In genomic region chr16:11297492-11298142, GRCh38 we compare ENCODE assay signal across 8 cellular contexts. TPM values are rescaled to one million over a fixed set of nuclear protein-coding genes. Genes with fewer than 3 reads are reported as not detected.
DNase-seq lines count a peak whose midpoint lies in the region; ATAC-seq and TF ChIP-seq lines count a peak whose summit lies in the region.

No MANE protein-coding gene starts in this region.

- peak; percentile 84 for ATAC-seq in GM18909 (IDR thresholded peaks at IDR 0.05; ENCODE audit: poor library complexity, unreplicated experiment)
- peak; percentile 68 for ATAC-seq in HG03108 (IDR thresholded peaks at IDR 0.05; ENCODE audit: unreplicated experiment)
- peak; percentile 93 for ATAC-seq in stimulated activated naive CD8-positive, alpha-beta T cell treated with anti-CD3 and anti-CD28 coated beads, Interleukin-15, amount 100 ng/mL, for 72 hours

- TF ChIP-seq POLR2A in esophagus muscularis mucosa (IDR thresholded peaks at IDR 0.05; ENCODE audit: low read depth) = no peak

- peak overlapping the region; percentile 17 for H3K4me3 ChIP-seq in AG10803 (ENCODE audit: low read length)
- peak overlapping the region; percentile 31 to 45 (median 36) for H3K4me3 ChIP-seq in esophagus muscularis mucosa

- no peaks in the 10 kb centered on the region for H3K9me3 Mint-ChIP-seq in nephron progenitor cell
- H3K9me3 Mint-ChIP-seq in stimulated activated naive CD8-positive, alpha-beta T cell treated with anti-CD3 and anti-CD28 coated beads, Interleukin-15, amount 100 ng/mL, for 72 hours = no peaks in the 10 kb centered on the region

- no peaks in the 10 kb centered on the region for H3K27me3 ChIP-seq in esophagus muscularis mucosa

- no peaks in the 10 kb centered on the region for H3K36me3 Mint-ChIP-seq in nephron progenitor cell (ENCODE audit: low read depth)

- H3K4me1 Mint-ChIP-seq in nephron progenitor cell = peaks cover 32% of the 10 kb centered on the region
- peaks cover 55% of the 10 kb centered on the region for H3K4me1 Mint-ChIP-seq in stimulated activated naive CD8-positive, alpha-beta T cell treated with anti-CD3 and anti-CD28 coated beads, Interleukin-15, amount 100 ng/mL, for 72 hours

- DNase-seq in AG10803 (ENCODE audit: low read depth) (peak; percentile 68), NOMO-1 (lab: John Stamatoyannopoulos, UW; ENCODE audit: unreplicated experiment in 2 of 2) (peak; percentile 66 to 79), esophagus muscularis mucosa (ENCODE audit: extremely low spot score) (no peak), nephron progenitor cell (peak; percentile 42)
- peak; percentile 58 for DNase-seq in activated CD8-positive, alpha-beta memory T cell treated with anti-CD3 and anti-CD28 coated beads, Interleukin-2, amount 50 U/mL, for 4 hours
- peak; percentile 60 to 86 for DNase-seq in stimulated activated naive CD8-positive, alpha-beta T cell treated with anti-CD3 and anti-CD28 coated beads, Interleukin-15, amount 100 ng/mL, for 72 hours

- peaks cover 13 to 15% (median 14%) of the 10 kb centered on the region in 4 donors for H3K4me1 ChIP-seq in esophagus muscularis mucosa

- 14% methylated on average over 19 of the region's 19 CpGs for WGBS in esophagus muscularis mucosa

- H3K9me3 ChIP-seq in esophagus muscularis mucosa = no peaks in the 10 kb centered on the region

- no peaks in the 10 kb centered on the region for H3K36me3 ChIP-seq in esophagus muscularis mucosa

- H3K27ac Mint-ChIP-seq in nephron progenitor cell = no peak overlapping the region
- peak overlapping the region; percentile 87 to 90 for H3K27ac Mint-ChIP-seq in stimulated activated naive CD8-positive, alpha-beta T cell treated with anti-CD3 and anti-CD28 coated beads, Interleukin-15, amount 100 ng/mL, for 72 hours

- intact Hi-C loops in esophagus muscularis mucosa (cut with DNase I) = no loop called here

- TF ChIP-seq CTCF in AG10803 (conservative IDR thresholded peaks at IDR 0.05; ENCODE audit: low read length) (no peak), esophagus muscularis mucosa (IDR thresholded peaks at IDR 0.05) (no peak), nephron progenitor cell (IDR thresholded peaks at IDR 0.05) (no peak)

- H3K27me3 Mint-ChIP-seq in nephron progenitor cell (ENCODE audit: low read depth, poor library complexity) = peaks cover 17% of the 10 kb centered on the region
- peaks cover 14% of the 10 kb centered on the region for H3K27me3 Mint-ChIP-seq in stimulated activated naive CD8-positive, alpha-beta T cell treated with anti-CD3 and anti-CD28 coated beads, Interleukin-15, amount 100 ng/mL, for 72 hours

- H3K4me3 Mint-ChIP-seq in nephron progenitor cell = no peak overlapping the region
- H3K4me3 Mint-ChIP-seq in stimulated activated naive CD8-positive, alpha-beta T cell treated with anti-CD3 and anti-CD28 coated beads, Interleukin-15, amount 100 ng/mL, for 72 hours = peak overlapping the region; percentile 66 to 67

- no peak overlapping the region for H3K27ac ChIP-seq in esophagus muscularis mucosa (replicated peaks in 1 of 4)

- TF ChIP-seq EP300 in esophagus muscularis mucosa (IDR thresholded peaks at IDR 0.05) = no peak

RNA-seq across cellular contexts. Expression of gene PRM1, which starts 16.5 kb away (rescaled TPM):
- not detected for total RNA-seq in esophagus muscularis mucosa

RNA-seq across cellular contexts. Expression of gene PRM2, which starts 21.3 kb away (rescaled TPM):
- total RNA-seq in esophagus muscularis mucosa = not detected

RNA-seq across cellular contexts. Expression of gene PRM3, which starts 24.2 kb away (rescaled TPM):
- total RNA-seq in esophagus muscularis mucosa = not detected

RNA-seq across cellular contexts. Expression of gene TNP2, which starts 28.5 kb away (rescaled TPM):
- not detected for total RNA-seq in esophagus muscularis mucosa

RNA-seq across cellular contexts. Expression of gene SOCS1, which starts 41.6 kb away (rescaled TPM):
- total RNA-seq in esophagus muscularis mucosa = 10 to 100 TPM in 1 of 4 donors, 1 to 10 TPM in 3; 3.8 to 11.1 (median 6.1) TPM
